ENCODE assay signal across 1 cellular context in genomic region chr4:73606465-73606974, GRCh38.
TF ChIP-seq lines count a peak whose summit lies in the region.

No MANE protein-coding gene starts in this region.

TF ChIP-seq in HepG2, 621 proteins besides CTCF, POLR2A, EP300 and RAD21 (continued from another document):
- no peak for TF ChIP-seq CREB3 (CRISPR knock-in tag; IDR thresholded peaks at IDR 0.05)
TF ChIP-seq in HepG2: peak in this region for 2.
